ENCODE assay signal across 15 cellular contexts in the genomic region with DNA sequence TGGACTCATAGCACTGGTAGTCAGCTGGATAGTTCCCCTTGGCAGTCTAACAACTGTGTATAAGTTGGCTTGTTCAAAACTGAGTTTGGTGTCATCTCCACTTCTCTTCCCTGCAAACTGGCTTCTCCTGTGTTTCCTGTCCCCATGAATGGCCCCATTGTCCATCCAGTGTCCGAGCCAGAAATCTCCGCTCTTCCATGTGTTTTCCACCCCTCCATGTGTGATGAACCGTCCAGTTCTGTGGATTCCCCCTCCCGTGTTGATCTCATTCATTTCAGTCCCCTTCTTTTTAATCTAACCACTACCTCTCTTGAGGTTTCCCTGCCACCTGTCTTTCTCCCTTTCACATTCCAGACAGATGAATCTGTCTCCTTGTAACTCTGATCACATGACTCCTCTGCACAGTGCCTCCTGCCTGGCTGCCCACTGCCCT.
DNase-seq lines count a peak whose midpoint lies in the region; ATAC-seq and TF ChIP-seq lines count a peak whose summit lies in the region.
"Had no signal": no experiment of that assay in that cellular context is flagged by ENCODE, and none has a peak within 500 bp of the region (broad histone marks: within the 10 kb centered on the region; RNA-seq: fewer than 3 reads in every experiment).

No MANE protein-coding gene starts in this region.

- no peaks in the 10 kb centered on the region for H3K36me3 ChIP-seq in MM.1S (replicated peaks; ENCODE audit: insufficient read depth, low read length)
- H3K36me3 ChIP-seq in gastroesophageal sphincter = no peaks in the 10 kb centered on the region
- H3K36me3 ChIP-seq in OCI-LY7 (ENCODE audit: insufficient read depth, low read length) = no peaks in the 10 kb centered on the region

- H3K27ac Mint-ChIP-seq in mesothelial cell of epicardium = peak overlapping the region; percentile 80

- H3K9ac ChIP-seq in MM.1S (ENCODE audit: low read length) = no peak overlapping the region
- H3K9ac ChIP-seq: parathyroid adenoma had no signal

- H3K27ac ChIP-seq in MM.1S (ENCODE audit: low read length) = no peak overlapping the region
- H3K27ac ChIP-seq in gastroesophageal sphincter = no peak overlapping the region
- H3K27ac ChIP-seq in OCI-LY7 (ENCODE audit: low read depth, low read length, poor library complexity, severe bottlenecking) = no peak overlapping the region
- H3K27ac ChIP-seq: parathyroid adenoma, SK-N-MC had no signal

- peaks cover 71% of the 10 kb centered on the region for H3K4me1 Mint-ChIP-seq in mesothelial cell of epicardium
- H3K4me1 Mint-ChIP-seq: central memory CD8-positive, alpha-beta T cell; IgD-negative memory B cell had no signal

- no peak for TF ChIP-seq POLR2A in gastroesophageal sphincter (IDR thresholded peaks at IDR 0.05)

- WGBS in gastroesophageal sphincter (ENCODE audit: low coverage in 1 of 2), 2 donors = 69 to 95% methylated on average over 4 of the region's 4 CpGs

- no peaks in the 10 kb centered on the region for H4K20me1 ChIP-seq in MM.1S (ENCODE audit: insufficient read depth, low read length)
- no peaks in the 10 kb centered on the region for H4K20me1 ChIP-seq in OCI-LY7 (ENCODE audit: insufficient read depth, low read length)

- H3K27me3 ChIP-seq in MM.1S (replicated peaks; ENCODE audit: insufficient read depth, low read length) (no peaks in the 10 kb centered on the region), gastroesophageal sphincter (no peaks in the 10 kb centered on the region)

- intact Hi-C loops in OCI-LY7 (cut with micrococcal nuclease; ENCODE audit: unreplicated experiment) = no loop called here

- no peak for TF ChIP-seq EP300 in gastroesophageal sphincter (IDR thresholded peaks at IDR 0.05)

- CTCF ChIA-PET in OCI-LY7 (lab: Charles Lee; ENCODE audit: unreplicated experiment) = no interaction called here

- H3K4me1 ChIP-seq in MM.1S (ENCODE audit: low read length) = peaks cover 13% of the 10 kb centered on the region
- H3K4me1 ChIP-seq in gastroesophageal sphincter = peaks cover 0 to 10% (median 5%) of the 10 kb centered on the region in 3 donors
- H3K4me1 ChIP-seq in OCI-LY7 (ENCODE audit: insufficient read depth, low read length, poor library complexity, severe bottlenecking) = no peaks in the 10 kb centered on the region

- H3K4me2 ChIP-seq in MM.1S (ENCODE audit: low read depth, low read length) = peak overlapping the region; percentile 22
- no peak overlapping the region for H3K4me2 ChIP-seq in OCI-LY7 (ENCODE audit: low read length)

- DNase-seq in COLO829 (ENCODE audit: low spot score) (peak; percentile 84), MM.1S (peak; percentile 27), astrocyte of the hippocampus (ENCODE audit: low read depth, low spot score) (peak; percentile 65), mesothelial cell of epicardium (ENCODE audit: low spot score in 2 of 2, unreplicated experiment in 2 of 2) (no peak), AG08396 (ENCODE audit: low spot score) (no peak), OCI-LY7 (ENCODE audit: low spot score) (no peak), NK-92 (lab: John Stamatoyannopoulos, UW; ENCODE audit: unreplicated experiment) (no peak)
- DNase-seq: activated CD4-positive, alpha-beta T cell treated with anti-CD3 and anti-CD28 coated beads for 48 hours; activated gamma-delta T cell; stimulated activated CD4-positive, alpha-beta T cell treated with anti-CD3 and anti-CD28 coated beads, Interleukin-4, amount 100 ng/mL, for 1 hour had no signal

- H3K27me3 Mint-ChIP-seq in mesothelial cell of epicardium (ENCODE audit: low read depth) = no peaks in the 10 kb centered on the region

- TF ChIP-seq CTCF in MM.1S (IDR thresholded peaks at IDR 0.05; ENCODE audit: low read length) (no peak), mesothelial cell of epicardium (IDR thresholded peaks at IDR 0.05; ENCODE audit: unreplicated experiment) (no peak), gastroesophageal sphincter (IDR thresholded peaks at IDR 0.05) (no peak), OCI-LY7 (conservative IDR thresholded peaks at IDR 0.05; ENCODE audit: low read length) (no peak)

- H3K9me2 ChIP-seq in MM.1S (replicated peaks; ENCODE audit: insufficient read depth, low read length) = no peaks in the 10 kb centered on the region
- H3K9me2 ChIP-seq in OCI-LY7 (ENCODE audit: insufficient read depth, low read length) = no peaks in the 10 kb centered on the region

- no TSS peak for BruUV-seq in OCI-LY7 (replicated peaks; lab: Mats Ljungman, UMichigan)

- H3K79me2 ChIP-seq in MM.1S (ENCODE audit: low read length) (no peaks in the 10 kb centered on the region), OCI-LY7 (ENCODE audit: insufficient read depth, low read depth, low read length) (no peaks in the 10 kb centered on the region)
- H3K79me2 ChIP-seq: parathyroid adenoma had no signal

- POLR2A ChIA-PET in OCI-LY7 (lab: Charles Lee) = no interaction called here

- H3K9me3 Mint-ChIP-seq in mesothelial cell of epicardium = peaks cover 12% of the 10 kb centered on the region
- H3K9me3 Mint-ChIP-seq: central memory CD8-positive, alpha-beta T cell; IgD-negative memory B cell had no signal

- H2AFZ ChIP-seq in MM.1S (ENCODE audit: low read length) (no peak overlapping the region), OCI-LY7 (ENCODE audit: low read length) (no peak overlapping the region)
- H2AFZ ChIP-seq: parathyroid adenoma had no signal

- H3K36me3 Mint-ChIP-seq in mesothelial cell of epicardium = peaks cover 14% of the 10 kb centered on the region
- H3K36me3 Mint-ChIP-seq: IgD-negative memory B cell had no signal

- H3F3A ChIP-seq in MM.1S (ENCODE audit: insufficient read depth, low read length) = no peaks in the 10 kb centered on the region

- no peak overlapping the region for H3K4me3 Mint-ChIP-seq in mesothelial cell of epicardium
- H3K4me3 Mint-ChIP-seq: central memory CD8-positive, alpha-beta T cell; IgD-negative memory B cell had no signal

- H3K9me3 ChIP-seq in MM.1S (replicated peaks; ENCODE audit: insufficient read depth, low read length) (no peaks in the 10 kb centered on the region), gastroesophageal sphincter (no peaks in the 10 kb centered on the region), OCI-LY7 (ENCODE audit: low read length) (no peaks in the 10 kb centered on the region)

- ATAC-seq in gastroesophageal sphincter = no peak

- H3K4me3 ChIP-seq in MM.1S (ENCODE audit: low read length) (no peak overlapping the region), gastroesophageal sphincter (no peak overlapping the region), OCI-LY7 (ENCODE audit: low read depth, low read length, poor library complexity, severe bottlenecking) (no peak overlapping the region)
- H3K4me3 ChIP-seq: SK-N-MC had no signal

Comparison
In these comparisons a context has a peak if more than half of its experiments do, and no peak if none do; other contexts are left out.
1. DNase-seq: peak in COLO829 (single experiment), MM.1S (single experiment) and astrocyte of the hippocampus (single experiment); none in mesothelial cell of epicardium (0 of 2), AG08396 (single experiment), OCI-LY7 (single experiment) and NK-92 (single experiment).